Comparison of ENCODE assay signal across 14 cellular contexts in the genomic region with DNA sequence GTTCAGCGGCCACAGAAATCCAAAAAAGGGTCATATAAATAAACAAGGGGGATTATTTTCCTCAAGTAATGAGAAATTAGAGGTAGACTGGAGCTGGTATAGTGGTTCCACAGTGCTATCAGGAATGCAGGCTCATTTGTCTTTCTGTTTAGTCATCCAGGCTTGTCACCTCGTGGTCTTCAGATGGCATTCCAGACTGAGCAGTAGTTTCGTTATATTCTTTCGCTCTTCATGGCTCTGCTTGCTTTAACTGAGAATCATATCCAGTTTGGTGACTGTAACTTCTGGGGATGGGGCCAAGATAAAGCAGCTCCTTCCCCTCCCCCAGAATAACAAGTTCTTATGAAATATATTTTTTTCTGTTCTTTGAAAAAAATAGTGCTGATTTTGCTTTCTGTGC. TPM values are rescaled to one million over a fixed set of nuclear protein-coding genes. Genes with fewer than 3 reads are reported as not detected.
DNase-seq lines count a peak whose midpoint lies in the region; TF ChIP-seq lines count a peak whose summit lies in the region.
"Had no signal": no experiment of that assay in that cellular context is flagged by ENCODE, and none has a peak within 500 bp of the region (broad histone marks: within the 10 kb centered on the region; RNA-seq: fewer than 3 reads in every experiment).

No MANE protein-coding gene starts in this region.

- dilution Hi-C loops in mammary epithelial cell (cut with HindIII; ENCODE audit: low sequenced_read_pairs), result no loop called here

- H3K4me3 ChIP-seq in KMS-11 (IDR thresholded peaks at IDR 0.05; ENCODE audit: insufficient read depth, low read depth, low read length) (no peak overlapping the region), mammary epithelial cell (replicated peaks in 1 of 3; ENCODE audit: insufficient read depth in 1 of 3, low read depth in 2 of 3, low read length in 3 of 3) (no peak overlapping the region), sigmoid colon (no peak overlapping the region)
- H3K4me3 ChIP-seq: spleen had no signal

- peaks cover 16% of the 10 kb centered on the region for H3K36me3 Mint-ChIP-seq in mesothelial cell of epicardium

- no peak overlapping the region for H3K9ac ChIP-seq in KMS-11
- H3K9ac ChIP-seq in mammary epithelial cell (ENCODE audit: insufficient read depth, low read length), result no peak overlapping the region

- H3K4me2 ChIP-seq in KMS-11, result no peak overlapping the region; the same call in 1 of the 2 replicates
- H3K4me2 ChIP-seq in mammary epithelial cell (ENCODE audit: insufficient read depth, low read depth, low read length), result no peak overlapping the region

- no peaks in the 10 kb centered on the region for H3K36me3 ChIP-seq in KMS-11 (ENCODE audit: insufficient read depth)
- H3K36me3 ChIP-seq in mammary epithelial cell (ENCODE audit: insufficient read depth, low read length), result no peaks in the 10 kb centered on the region
- H3K36me3 ChIP-seq in sigmoid colon, result no peaks in the 10 kb centered on the region

- H4K20me1 ChIP-seq in KMS-11 (ENCODE audit: insufficient read depth) (no peaks in the 10 kb centered on the region; the same call in 1 of the 2 replicates), mammary epithelial cell (ENCODE audit: insufficient read depth, low read length) (no peaks in the 10 kb centered on the region)

- in situ Hi-C loops in mammary epithelial cell (cut with MboI; ENCODE audit: low sequenced_read_pairs in 2 of 2), result no loop called here

- H3K27me3 Mint-ChIP-seq in mesothelial cell of epicardium (ENCODE audit: low read depth), result no peaks in the 10 kb centered on the region

- H3K27me3 ChIP-seq in KMS-11 (ENCODE audit: insufficient read depth, low read depth) (no peaks in the 10 kb centered on the region), mammary epithelial cell (ENCODE audit: insufficient read depth, low read length) (no peaks in the 10 kb centered on the region), sigmoid colon (no peaks in the 10 kb centered on the region)
- H3K27me3 ChIP-seq: spleen had no signal

- intact Hi-C loops in mammary epithelial cell (cut with micrococcal nuclease), result no loop called here
- intact Hi-C loops in sigmoid colon (cut with DNase I), result no loop called here

- TF ChIP-seq EP300 in sigmoid colon (IDR thresholded peaks at IDR 0.05), result no peak

- CTCF ChIA-PET in mammary epithelial cell (lab: Charles Lee; ENCODE audit: low non-redundant PET), result no interaction called here

- H2AFZ ChIP-seq in KMS-11 (ENCODE audit: low read depth) (no peak overlapping the region), mammary epithelial cell (ENCODE audit: low read depth, low read length) (no peak overlapping the region)

- no peaks in the 10 kb centered on the region for H3K9me3 ChIP-seq in mammary epithelial cell (replicated peaks; ENCODE audit: insufficient read depth, low read length)
- no peaks in the 10 kb centered on the region for H3K9me3 ChIP-seq in sigmoid colon

- TF ChIP-seq POLR2A in sigmoid colon (IDR thresholded peaks at IDR 0.05), result no peak

- H3K27ac ChIP-seq in KMS-11 (peak overlapping the region; percentile 14; the same call in 1 of the 2 replicates), mammary epithelial cell (ENCODE audit: insufficient read depth, low read depth, low read length) (no peak overlapping the region), sigmoid colon (no peak overlapping the region)
- H3K27ac ChIP-seq: spleen had no signal

- WGBS in mammary epithelial cell (ENCODE audit: low coverage, missing lambda C conversion rate), result 79% methylated on average over 4 of the region's 4 CpGs
- 95 to 96% methylated on average over 4 of the region's 4 CpGs for WGBS in sigmoid colon, 2 donors

- peaks cover 58% of the 10 kb centered on the region for H3K79me2 ChIP-seq in KMS-11 (ENCODE audit: insufficient read depth, low read depth)
- peaks cover 95% of the 10 kb centered on the region for H3K79me2 ChIP-seq in mammary epithelial cell (ENCODE audit: insufficient read depth, low read length)

- peaks cover 9% of the 10 kb centered on the region for H3K4me1 ChIP-seq in KMS-11 (ENCODE audit: low read depth, poor library complexity, severe bottlenecking)
- peaks cover 15% of the 10 kb centered on the region for H3K4me1 ChIP-seq in mammary epithelial cell (ENCODE audit: insufficient read depth, low read length)
- no peaks in the 10 kb centered on the region for H3K4me1 ChIP-seq in sigmoid colon

- no peak for TF ChIP-seq CTCF in KMS-11 (conservative IDR thresholded peaks at IDR 0.05; ENCODE audit: low read depth, low read length)
- TF ChIP-seq CTCF in mammary epithelial cell (conservative IDR thresholded peaks at IDR 0.05 in 1 of 2, IDR thresholded peaks at IDR 0.05 in 1 of 2; ENCODE audit: extremely low read depth in 1 of 2, insufficient read depth in 1 of 2, low read depth in 1 of 2, low read length in 2 of 2), result no peak
- no peak for TF ChIP-seq CTCF in mesothelial cell of epicardium (IDR thresholded peaks at IDR 0.05; ENCODE audit: unreplicated experiment)
- TF ChIP-seq CTCF in sigmoid colon (IDR thresholded peaks at IDR 0.05), result no peak

- no peak overlapping the region for H3K4me3 Mint-ChIP-seq in mesothelial cell of epicardium
- H3K4me3 Mint-ChIP-seq: activated T-cell treated with anti-CD3 and anti-CD28 coated beads, Interleukin-2, amount 50 U/mL, for 72 hours; CD14-positive monocyte had no signal

- H3K27ac Mint-ChIP-seq in mesothelial cell of epicardium, result peak overlapping the region; percentile 14
- H3K27ac Mint-ChIP-seq: activated T-cell treated with anti-CD3 and anti-CD28 coated beads, Interleukin-2, amount 50 U/mL, for 72 hours; CD14-positive monocyte had no signal

- no TSS peak for BruUV-seq in mammary epithelial cell (replicated peaks; lab: Mats Ljungman, UMichigan)

- H3K9me3 Mint-ChIP-seq in mesothelial cell of epicardium, result peaks cover 10% of the 10 kb centered on the region

- H3K4me1 Mint-ChIP-seq in mesothelial cell of epicardium, result peaks cover 2% of the 10 kb centered on the region

- peak; percentile 85 for DNase-seq in AG08395 (ENCODE audit: low spot score)
- peak; percentile 24 for DNase-seq in mammary epithelial cell
- no peak for DNase-seq in mesothelial cell of epicardium (ENCODE audit: low spot score in 2 of 2, unreplicated experiment in 2 of 2)
- DNase-seq in CD1c-positive myeloid dendritic cell (ENCODE audit: extremely low spot score), result no peak
- no peak for DNase-seq in DMS153 treated with DMSO at 0.1 percent for 48 hours (lab: John Stamatoyannopoulos, UW; ENCODE audit: unreplicated experiment)
- no peak for DNase-seq in sigmoid colon
- DNase-seq in NCI-H1105 treated with DMSO at 0.1 percent for 48 hours (lab: John Stamatoyannopoulos, UW), result no peak
- DNase-seq: activated T-cell treated with anti-CD3 and anti-CD28 coated beads, Interleukin-2, amount 50 U/mL, for 72 hours; cortex of kidney; hypothalamus; NCI-H1694 treated with DMSO at 0.1 percent for 48 hours; spleen had no signal

RNA-seq across cellular contexts. Expression of a gene that starts 9.5 kb away (rescaled TPM):
- 10 to 100 TPM; 57.3 to 61.2 TPM for total RNA-seq in mammary epithelial cell
- polyA plus RNA-seq in mammary epithelial cell, result 22.3 TPM
- polyA minus RNA-seq in mammary epithelial cell, result 42.6 TPM
- 63.9 to 66.9 TPM (median 66.6 TPM) in 3 replicates for total RNA-seq in mesothelial cell of epicardium
- total RNA-seq in sigmoid colon, result 10 to 100 TPM; 24.6 to 37.5 (median 33.3) TPM
- polyA plus RNA-seq in sigmoid colon, result 10 to 100 TPM; 12.6 to 15.0 (median 12.6) TPM

RNA-seq across cellular contexts. Expression of a gene that starts 9.6 kb away (rescaled TPM):
- 10 to 100 TPM; 33.5 to 40.2 TPM for total RNA-seq in mammary epithelial cell
- polyA plus RNA-seq in mammary epithelial cell, result 28.6 TPM
- polyA minus RNA-seq in mammary epithelial cell, result 28.0 TPM
- 49.9 to 58.9 TPM (median 54.3 TPM) in 3 replicates for total RNA-seq in mesothelial cell of epicardium
- 10 to 100 TPM; 69.1 to 97.2 (median 75.8) TPM for total RNA-seq in sigmoid colon
- 10 to 100 TPM; 13.9 to 18.8 (median 16.8) TPM for polyA plus RNA-seq in sigmoid colon

Comparison
In these comparisons a context has a peak if more than half of its experiments do, and no peak if none do; other contexts are left out.
1. DNase-seq: peak in AG08395 (single experiment) and mammary epithelial cell (single experiment); none in mesothelial cell of epicardium (0 of 2), CD1c-positive myeloid dendritic cell (single experiment), DMS153 treated with DMSO at 0.1 percent for 48 hours (single experiment), sigmoid colon (single experiment) and NCI-H1105 treated with DMSO at 0.1 percent for 48 hours (single experiment).